1 cellular context compared by ENCODE assay signal in genomic region chrX:42955349-42955748, GRCh38.
TF ChIP-seq lines count a peak whose summit lies in the region.

No MANE protein-coding gene starts in this region.

TF ChIP-seq in GM12878, 131 proteins besides CTCF, POLR2A, EP300 and RAD21 (continued from another document):
- no peak for TF ChIP-seq USF2 (IDR thresholded peaks at IDR 0.05; ENCODE audit: borderline replicate concordance, low read depth, low read length)
- TF ChIP-seq ZBED1 (IDR thresholded peaks at IDR 0.05; ENCODE audit: borderline replicate concordance): no peak
- no peak for TF ChIP-seq PAX5 (IDR thresholded peaks at IDR 0.05; ENCODE audit: borderline replicate concordance, low read depth, low read length)
- no peak for TF ChIP-seq NR2C2 (IDR thresholded peaks at IDR 0.05; ENCODE audit: borderline replicate concordance, control insufficient read depth, insufficient read length, low read depth)
- TF ChIP-seq MTA2 (IDR thresholded peaks at IDR 0.05; ENCODE audit: low read depth): peak; percentile 79
- TF ChIP-seq SKIL (IDR thresholded peaks at IDR 0.05; ENCODE audit: low read depth, poor library complexity, severe bottlenecking): no peak
- no peak for TF ChIP-seq CBX5 (IDR thresholded peaks at IDR 0.05; ENCODE audit: low read depth)
- TF ChIP-seq ZNF384 (IDR thresholded peaks at IDR 0.05; ENCODE audit: borderline replicate concordance, low read depth, low read length): no peak
- no peak for TF ChIP-seq ASH2L (IDR thresholded peaks at IDR 0.05; ENCODE audit: borderline replicate concordance, low read depth)
- TF ChIP-seq NRF1 (conservative IDR thresholded peaks at IDR 0.05; ENCODE audit: low read depth, low read length): no peak
- no peak for TF ChIP-seq NBN (IDR thresholded peaks at IDR 0.05)
- TF ChIP-seq RB1 (IDR thresholded peaks at IDR 0.05; ENCODE audit: borderline replicate concordance): no peak
- peak; percentile 53; the same call in 1 of the 2 replicates for TF ChIP-seq RUNX3 (IDR thresholded peaks at IDR 0.05; ENCODE audit: low read length)
- TF ChIP-seq EED (IDR thresholded peaks at IDR 0.05; ENCODE audit: low read depth): no peak
- no peak for TF ChIP-seq PML (IDR thresholded peaks at IDR 0.05; ENCODE audit: low read length)
- TF ChIP-seq CREB1 (IDR thresholded peaks at IDR 0.05; ENCODE audit: low read depth): no peak
- TF ChIP-seq IKZF1 (conservative IDR thresholded peaks at IDR 0.05): peak; percentile 54
- TF ChIP-seq, protein P1, sequence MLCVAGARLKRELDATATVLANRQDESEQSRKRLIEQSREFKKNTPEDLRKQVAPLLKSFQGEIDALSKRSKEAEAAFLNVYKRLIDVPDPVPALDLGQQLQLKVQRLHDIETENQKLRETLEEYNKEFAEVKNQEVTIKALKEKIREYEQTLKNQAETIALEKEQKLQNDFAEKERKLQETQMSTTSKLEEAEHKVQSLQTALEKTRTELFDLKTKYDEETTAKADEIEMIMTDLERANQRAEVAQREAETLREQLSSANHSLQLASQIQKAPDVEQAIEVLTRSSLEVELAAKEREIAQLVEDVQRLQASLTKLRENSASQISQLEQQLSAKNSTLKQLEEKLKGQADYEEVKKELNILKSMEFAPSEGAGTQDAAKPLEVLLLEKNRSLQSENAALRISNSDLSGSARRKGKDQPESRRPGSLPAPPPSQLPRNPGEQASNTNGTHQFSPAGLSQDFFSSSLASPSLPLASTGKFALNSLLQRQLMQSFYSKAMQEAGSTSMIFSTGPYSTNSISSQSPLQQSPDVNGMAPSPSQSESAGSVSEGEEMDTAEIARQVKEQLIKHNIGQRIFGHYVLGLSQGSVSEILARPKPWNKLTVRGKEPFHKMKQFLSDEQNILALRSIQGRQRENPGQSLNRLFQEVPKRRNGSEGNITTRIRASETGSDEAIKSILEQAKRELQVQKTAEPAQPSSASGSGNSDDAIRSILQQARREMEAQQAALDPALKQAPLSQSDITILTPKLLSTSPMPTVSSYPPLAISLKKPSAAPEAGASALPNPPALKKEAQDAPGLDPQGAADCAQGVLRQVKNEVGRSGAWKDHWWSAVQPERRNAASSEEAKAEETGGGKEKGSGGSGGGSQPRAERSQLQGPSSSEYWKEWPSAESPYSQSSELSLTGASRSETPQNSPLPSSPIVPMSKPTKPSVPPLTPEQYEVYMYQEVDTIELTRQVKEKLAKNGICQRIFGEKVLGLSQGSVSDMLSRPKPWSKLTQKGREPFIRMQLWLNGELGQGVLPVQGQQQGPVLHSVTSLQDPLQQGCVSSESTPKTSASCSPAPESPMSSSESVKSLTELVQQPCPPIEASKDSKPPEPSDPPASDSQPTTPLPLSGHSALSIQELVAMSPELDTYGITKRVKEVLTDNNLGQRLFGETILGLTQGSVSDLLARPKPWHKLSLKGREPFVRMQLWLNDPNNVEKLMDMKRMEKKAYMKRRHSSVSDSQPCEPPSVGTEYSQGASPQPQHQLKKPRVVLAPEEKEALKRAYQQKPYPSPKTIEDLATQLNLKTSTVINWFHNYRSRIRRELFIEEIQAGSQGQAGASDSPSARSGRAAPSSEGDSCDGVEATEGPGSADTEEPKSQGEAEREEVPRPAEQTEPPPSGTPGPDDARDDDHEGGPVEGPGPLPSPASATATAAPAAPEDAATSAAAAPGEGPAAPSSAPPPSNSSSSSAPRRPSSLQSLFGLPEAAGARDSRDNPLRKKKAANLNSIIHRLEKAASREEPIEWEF (IDR thresholded peaks at IDR 0.05; ENCODE audit: insufficient replicate concordance, low read depth, low read length): no peak
- TF ChIP-seq CEBPB (IDR thresholded peaks at IDR 0.05; ENCODE audit: borderline replicate concordance in 1 of 2, low read depth in 2 of 2, low read length in 2 of 2): no peak
- no peak for TF ChIP-seq CHD2 (IDR thresholded peaks at IDR 0.05; ENCODE audit: borderline replicate concordance, low read depth, low read length)
- TF ChIP-seq MLLT1 (IDR thresholded peaks at IDR 0.05): no peak
- TF ChIP-seq CHD4 (IDR thresholded peaks at IDR 0.05): no peak
- peak; percentile 68; the same call in 1 of the 2 replicates for TF ChIP-seq FOXM1 (IDR thresholded peaks at IDR 0.05; ENCODE audit: low read depth, low read length)
- no peak for TF ChIP-seq BCL3 (IDR thresholded peaks at IDR 0.05; ENCODE audit: borderline replicate concordance, insufficient read depth, low read depth, low read length, poor library complexity, severe bottlenecking)
- TF ChIP-seq, protein P2, sequence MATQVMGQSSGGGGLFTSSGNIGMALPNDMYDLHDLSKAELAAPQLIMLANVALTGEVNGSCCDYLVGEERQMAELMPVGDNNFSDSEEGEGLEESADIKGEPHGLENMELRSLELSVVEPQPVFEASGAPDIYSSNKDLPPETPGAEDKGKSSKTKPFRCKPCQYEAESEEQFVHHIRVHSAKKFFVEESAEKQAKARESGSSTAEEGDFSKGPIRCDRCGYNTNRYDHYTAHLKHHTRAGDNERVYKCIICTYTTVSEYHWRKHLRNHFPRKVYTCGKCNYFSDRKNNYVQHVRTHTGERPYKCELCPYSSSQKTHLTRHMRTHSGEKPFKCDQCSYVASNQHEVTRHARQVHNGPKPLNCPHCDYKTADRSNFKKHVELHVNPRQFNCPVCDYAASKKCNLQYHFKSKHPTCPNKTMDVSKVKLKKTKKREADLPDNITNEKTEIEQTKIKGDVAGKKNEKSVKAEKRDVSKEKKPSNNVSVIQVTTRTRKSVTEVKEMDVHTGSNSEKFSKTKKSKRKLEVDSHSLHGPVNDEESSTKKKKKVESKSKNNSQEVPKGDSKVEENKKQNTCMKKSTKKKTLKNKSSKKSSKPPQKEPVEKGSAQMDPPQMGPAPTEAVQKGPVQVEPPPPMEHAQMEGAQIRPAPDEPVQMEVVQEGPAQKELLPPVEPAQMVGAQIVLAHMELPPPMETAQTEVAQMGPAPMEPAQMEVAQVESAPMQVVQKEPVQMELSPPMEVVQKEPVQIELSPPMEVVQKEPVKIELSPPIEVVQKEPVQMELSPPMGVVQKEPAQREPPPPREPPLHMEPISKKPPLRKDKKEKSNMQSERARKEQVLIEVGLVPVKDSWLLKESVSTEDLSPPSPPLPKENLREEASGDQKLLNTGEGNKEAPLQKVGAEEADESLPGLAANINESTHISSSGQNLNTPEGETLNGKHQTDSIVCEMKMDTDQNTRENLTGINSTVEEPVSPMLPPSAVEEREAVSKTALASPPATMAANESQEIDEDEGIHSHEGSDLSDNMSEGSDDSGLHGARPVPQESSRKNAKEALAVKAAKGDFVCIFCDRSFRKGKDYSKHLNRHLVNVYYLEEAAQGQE (IDR thresholded peaks at IDR 0.05; ENCODE audit: low read depth, low read length): no peak
- TF ChIP-seq NFIC (IDR thresholded peaks at IDR 0.05; ENCODE audit: low read depth, low read length): peak; percentile 90
- no peak for TF ChIP-seq GATAD2B (conservative IDR thresholded peaks at IDR 0.05; ENCODE audit: low read depth)
- TF ChIP-seq SPI1 (IDR thresholded peaks at IDR 0.05; ENCODE audit: borderline replicate concordance, insufficient read depth, low read depth, low read length): peak; percentile 84
